8 cellular contexts compared by ENCODE assay signal in the genomic region with DNA sequence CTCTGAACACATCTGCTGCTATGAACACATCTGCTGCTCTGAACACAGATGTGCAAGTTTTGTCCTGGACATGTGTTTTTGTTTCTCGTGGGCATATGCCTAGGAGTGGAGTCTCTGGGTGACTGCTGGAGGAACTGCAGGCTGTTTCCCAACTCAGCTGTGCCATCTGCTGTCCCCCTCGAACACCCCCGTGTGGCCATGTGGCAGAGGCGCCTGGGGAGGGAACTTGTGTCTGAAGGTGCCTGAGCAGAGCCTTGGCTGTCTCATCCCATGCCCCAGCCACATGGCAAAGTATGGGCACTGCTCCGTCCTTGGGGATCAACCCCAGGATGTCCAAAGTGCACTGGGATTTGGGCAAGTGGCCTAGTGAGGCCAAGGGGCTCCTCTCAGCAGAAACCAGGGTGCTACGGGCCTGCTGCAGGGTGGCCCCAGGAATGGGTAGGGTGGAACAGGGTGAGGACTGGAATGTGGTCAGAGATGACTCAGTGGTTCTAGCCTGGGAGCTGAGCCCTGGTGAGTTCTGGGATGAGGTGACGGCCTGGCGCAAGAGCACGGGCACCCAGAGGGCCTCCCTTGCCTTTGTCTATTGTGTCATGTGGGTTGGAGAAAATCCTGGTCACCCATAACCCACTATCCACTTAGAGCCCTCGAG. TPM values are rescaled to one million over a fixed set of nuclear protein-coding genes. Genes with fewer than 3 reads are reported as not detected.
DNase-seq lines count a peak whose midpoint lies in the region; ATAC-seq and TF ChIP-seq lines count a peak whose summit lies in the region.

No MANE protein-coding gene starts in this region.

- peaks cover 99% of the 10 kb centered on the region for H3K36me3 Mint-ChIP-seq in stimulated activated effector memory CD8-positive, alpha-beta T cell treated with anti-CD3 and anti-CD28 coated beads, Interleukin-12 subunit alpha, Interleukin-12 subunit beta, amount 100 ng/mL, for 72 hours

- peak overlapping the region; percentile 49 for H3K9ac ChIP-seq in HUES6 (ENCODE audit: low read length)

- TF ChIP-seq POLR2A in gastroesophageal sphincter (IDR thresholded peaks at IDR 0.05), result no peak

- H3K27me3 ChIP-seq in HUES6 (ENCODE audit: control insufficient read depth, insufficient read depth, low read length), result no peaks in the 10 kb centered on the region
- H3K27me3 ChIP-seq in WERI-Rb-1 (ENCODE audit: insufficient read depth, low read depth, severe bottlenecking), result no peaks in the 10 kb centered on the region
- H3K27me3 ChIP-seq in gastroesophageal sphincter, result no peaks in the 10 kb centered on the region

- H3K4me3 ChIP-seq in HUES6 (ENCODE audit: low read depth, low read length) (no peak overlapping the region), WERI-Rb-1 (ENCODE audit: low read depth, low read length) (no peak overlapping the region), gastroesophageal sphincter (no peak overlapping the region)

- ATAC-seq in gastroesophageal sphincter, result peak; percentile 41
- peak; percentile 14 for ATAC-seq in stimulated activated effector memory CD8-positive, alpha-beta T cell treated with anti-CD3 and anti-CD28 coated beads, Interleukin-12 subunit alpha, Interleukin-12 subunit beta, amount 100 ng/mL, for 72 hours
- ATAC-seq in GM19324 (IDR thresholded peaks at IDR 0.05; ENCODE audit: low FRiP score, unreplicated experiment), result no peak

- H3K9me3 ChIP-seq in HUES6 (ENCODE audit: control insufficient read depth, insufficient read depth, low read depth, low read length), result no peaks in the 10 kb centered on the region
- H3K9me3 ChIP-seq in WERI-Rb-1 (ENCODE audit: severe bottlenecking), result no peaks in the 10 kb centered on the region
- H3K9me3 ChIP-seq in gastroesophageal sphincter, result no peaks in the 10 kb centered on the region

- H3K27ac Mint-ChIP-seq in stimulated activated effector memory CD8-positive, alpha-beta T cell treated with anti-CD3 and anti-CD28 coated beads, Interleukin-12 subunit alpha, Interleukin-12 subunit beta, amount 100 ng/mL, for 72 hours, result peak overlapping the region; percentile 23

- WGBS in gastroesophageal sphincter (ENCODE audit: low coverage in 1 of 2), 2 donors, result no CpG with 5 or more reads among the region's 10 CpGs

- H3K4me1 Mint-ChIP-seq in stimulated activated effector memory CD8-positive, alpha-beta T cell treated with anti-CD3 and anti-CD28 coated beads, Interleukin-12 subunit alpha, Interleukin-12 subunit beta, amount 100 ng/mL, for 72 hours, result peaks cover 12% of the 10 kb centered on the region

- TF ChIP-seq CTCF in WERI-Rb-1 (IDR thresholded peaks at IDR 0.05; ENCODE audit: low read depth, low read length) (peak; percentile 67), gastroesophageal sphincter (IDR thresholded peaks at IDR 0.05) (no peak)

- H3K36me3 ChIP-seq in HUES6 (ENCODE audit: control insufficient read depth, insufficient read depth, low read length) (peaks cover 85% of the 10 kb centered on the region), WERI-Rb-1 (peaks cover 89% of the 10 kb centered on the region), gastroesophageal sphincter (peaks cover 0 to 100% of the 10 kb centered on the region in 2 donors)

- peak; percentile 72 for DNase-seq in DMS 273 treated with DMSO at 0.1 percent for 48 hours (lab: John Stamatoyannopoulos, UW)
- DNase-seq in WERI-Rb-1, result peak; percentile 84
- DNase-seq in stimulated activated effector memory CD8-positive, alpha-beta T cell treated with anti-CD3 and anti-CD28 coated beads, Interleukin-12 subunit alpha, Interleukin-12 subunit beta, amount 100 ng/mL, for 72 hours (ENCODE audit: low spot score in 2 of 2), result no peak
- DNase-seq in retina, result no peak
- DNase-seq in putamen (ENCODE audit: low spot score), result no peak

- H3K27ac ChIP-seq in HUES6 (ENCODE audit: low read depth, low read length), result peak overlapping the region; percentile 39; the same call in 1 of the 2 replicates
- H3K27ac ChIP-seq in WERI-Rb-1, result peak overlapping the region; percentile 48
- peak overlapping the region in 2 of 4 donors; percentile 24 to 25 for H3K27ac ChIP-seq in gastroesophageal sphincter

- no peak overlapping the region for H3K4me3 Mint-ChIP-seq in stimulated activated effector memory CD8-positive, alpha-beta T cell treated with anti-CD3 and anti-CD28 coated beads, Interleukin-12 subunit alpha, Interleukin-12 subunit beta, amount 100 ng/mL, for 72 hours

- TF ChIP-seq EP300 in gastroesophageal sphincter (IDR thresholded peaks at IDR 0.05), result no peak

- no peaks in the 10 kb centered on the region for H3K9me3 Mint-ChIP-seq in stimulated activated effector memory CD8-positive, alpha-beta T cell treated with anti-CD3 and anti-CD28 coated beads, Interleukin-12 subunit alpha, Interleukin-12 subunit beta, amount 100 ng/mL, for 72 hours

- H3K4me1 ChIP-seq in HUES6 (ENCODE audit: control insufficient read depth, insufficient read depth, low read length) (peaks cover 14% of the 10 kb centered on the region), gastroesophageal sphincter (no peaks in the 10 kb centered on the region)

RNA-seq across cellular contexts. Expression of a gene that starts 14.7 kb away (rescaled TPM):
- 10 to 100 TPM; 28.9 to 33.8 (median 31.2) TPM for total RNA-seq in gastroesophageal sphincter

RNA-seq across cellular contexts. Expression of a gene that starts 15.3 kb away (rescaled TPM):
- 100 to 1,000 TPM; 161 to 201 (median 185) TPM for total RNA-seq in gastroesophageal sphincter

RNA-seq across cellular contexts. Expression of a gene that starts 27.3 kb away (rescaled TPM):
- total RNA-seq in gastroesophageal sphincter, result 1 to 10 TPM in 1 of 4 donors, under 1 TPM in 3; 0.17 to 2.9 (median 0.58) TPM

RNA-seq across cellular contexts. Expression of a gene that starts 35.5 kb away (rescaled TPM):
- 10 to 100 TPM in 1 of 4 donors, 1 to 10 TPM in 3; 5.2 to 14.5 (median 6.9) TPM for total RNA-seq in gastroesophageal sphincter

RNA-seq across cellular contexts. Expression of a gene that starts 42.5 kb away (rescaled TPM):
- total RNA-seq in gastroesophageal sphincter, result 10 to 100 TPM in 2 of 4 donors, 1 to 10 TPM in 2; 1.6 to 23.7 (median 9.0) TPM

Comparison
In these comparisons a context has a peak if more than half of its experiments do, and no peak if none do; other contexts are left out.
1. DNase-seq: peak in DMS 273 treated with DMSO at 0.1 percent for 48 hours (single experiment) and WERI-Rb-1 (single experiment); none in stimulated activated effector memory CD8-positive, alpha-beta T cell treated with anti-CD3 and anti-CD28 coated beads, Interleukin-12 subunit alpha, Interleukin-12 subunit beta, amount 100 ng/mL, for 72 hours (0 of 2), retina (single experiment) and putamen (single experiment).